2 cellular contexts compared by ENCODE assay signal in genomic region chr1:205441716-205442050, GRCh38.
TF ChIP-seq lines count a peak whose summit lies in the region.

No MANE protein-coding gene starts in this region.

TF ChIP-seq in HCT116, 20 proteins besides CTCF, POLR2A, EP300 and RAD21:
- TF ChIP-seq YY1 (IDR thresholded peaks at IDR 0.05; ENCODE audit: extremely low read depth, insufficient replicate concordance, low read depth, low read length) (no peak), SP1 (IDR thresholded peaks at IDR 0.05; ENCODE audit: low read depth) (no peak), ELF1 (IDR thresholded peaks at IDR 0.05; ENCODE audit: borderline replicate concordance, low read depth) (no peak), ZFX (IDR thresholded peaks at IDR 0.05) (no peak), EZH2phosphoT487 (IDR thresholded peaks at IDR 0.05; ENCODE audit: borderline replicate concordance) (no peak), EGR1 (IDR thresholded peaks at IDR 0.05; ENCODE audit: low read depth) (no peak), SRF (IDR thresholded peaks at IDR 0.05; ENCODE audit: low read depth) (no peak), CBX3 (IDR thresholded peaks at IDR 0.05; ENCODE audit: low read depth) (no peak), ATF3 (IDR thresholded peaks at IDR 0.05) (no peak), ZNF274 (IDR thresholded peaks at IDR 0.05; ENCODE audit: low read depth, low read length) (no peak), SIN3A (IDR thresholded peaks at IDR 0.05; ENCODE audit: low read depth) (no peak), REST (IDR thresholded peaks at IDR 0.05; ENCODE audit: low read depth) (no peak)

TF ChIP-seq in H1, 55 proteins besides CTCF, POLR2A, EP300 and RAD21:
- no peak for TF ChIP-seq CHD1 (IDR thresholded peaks at IDR 0.05; ENCODE audit: low read depth, low read length)
- TF ChIP-seq ASH2L (IDR thresholded peaks at IDR 0.05; ENCODE audit: low read length) = no peak
- no peak for TF ChIP-seq GABPA (IDR thresholded peaks at IDR 0.05; ENCODE audit: borderline replicate concordance, insufficient read depth, low read length)
- TF ChIP-seq KDM5A (IDR thresholded peaks at IDR 0.05; ENCODE audit: low read length) = no peak
- no peak for TF ChIP-seq HDAC2 (IDR thresholded peaks at IDR 0.05; ENCODE audit: borderline replicate concordance in 1 of 2, low read depth in 2 of 2, low read length in 2 of 2)
- no peak for TF ChIP-seq TBP (IDR thresholded peaks at IDR 0.05; ENCODE audit: low read depth, low read length)
TF ChIP-seq in H1: peak in this region for 0.
